1 cellular context compared by ENCODE assay signal in genomic region chr4:145481164-145481941, GRCh38.
TF ChIP-seq lines count a peak whose summit lies in the region.

Gene SMAD1, plus strand, starts transcription at chr4:145481853. Its CDS starts 32,761 bp downstream, at chr4:145514614.

TF ChIP-seq in HepG2, 621 proteins besides CTCF, POLR2A, EP300 and RAD21 (continued from another document and continues in another):
- no peak for TF ChIP-seq CHD2 (IDR thresholded peaks at IDR 0.05; ENCODE audit: low read depth, low read length)
- TF ChIP-seq SCMH1 (CRISPR knock-in tag; IDR thresholded peaks at IDR 0.05; ENCODE audit: borderline replicate concordance), result no peak
- no peak for TF ChIP-seq FLYWCH1 (CRISPR knock-in tag; IDR thresholded peaks at IDR 0.05)
- no peak for TF ChIP-seq PRDM4 (CRISPR knock-in tag; IDR thresholded peaks at IDR 0.05; ENCODE audit: borderline replicate concordance)
- TF ChIP-seq ZBTB3 (CRISPR knock-in tag; IDR thresholded peaks at IDR 0.05; ENCODE audit: borderline replicate concordance, low read depth), result no peak
- no peak for TF ChIP-seq ZSCAN30 (CRISPR knock-in tag; IDR thresholded peaks at IDR 0.05)
- TF ChIP-seq, protein P1, sequence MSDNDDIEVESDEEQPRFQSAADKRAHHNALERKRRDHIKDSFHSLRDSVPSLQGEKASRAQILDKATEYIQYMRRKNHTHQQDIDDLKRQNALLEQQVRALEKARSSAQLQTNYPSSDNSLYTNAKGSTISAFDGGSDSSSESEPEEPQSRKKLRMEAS (IDR thresholded peaks at IDR 0.05), result peak; percentile 42; the same call in 1 of the 2 replicates
- TF ChIP-seq SRF (IDR thresholded peaks at IDR 0.05; ENCODE audit: low read depth, low read length), result no peak
- no peak for TF ChIP-seq TCF7 (IDR thresholded peaks at IDR 0.05; ENCODE audit: low read depth)
- no peak for TF ChIP-seq TRAFD1 (CRISPR knock-in tag; IDR thresholded peaks at IDR 0.05; ENCODE audit: borderline replicate concordance)
- no peak for TF ChIP-seq ZNF569 (CRISPR knock-in tag; IDR thresholded peaks at IDR 0.05; ENCODE audit: borderline replicate concordance)
- no peak for TF ChIP-seq ZNF329 (CRISPR knock-in tag; IDR thresholded peaks at IDR 0.05; ENCODE audit: low read depth)
- peak; percentile 72; the same call in 1 of the 2 replicates for TF ChIP-seq ZNF7 (CRISPR knock-in tag; IDR thresholded peaks at IDR 0.05)
- TF ChIP-seq ZBTB20 (CRISPR knock-in tag; IDR thresholded peaks at IDR 0.05; ENCODE audit: borderline replicate concordance, low read depth), result no peak
- TF ChIP-seq ZNF747 (CRISPR knock-in tag; IDR thresholded peaks at IDR 0.05; ENCODE audit: borderline replicate concordance), result no peak
- TF ChIP-seq NR2F6 (IDR thresholded peaks at IDR 0.05), result no peak
- TF ChIP-seq NR2F6 (CRISPR knock-in tag; IDR thresholded peaks at IDR 0.05), result no peak
- TF ChIP-seq ZNF232 (CRISPR knock-in tag; IDR thresholded peaks at IDR 0.05; ENCODE audit: borderline replicate concordance), result no peak
- TF ChIP-seq ZSCAN20 (CRISPR knock-in tag; IDR thresholded peaks at IDR 0.05; ENCODE audit: borderline replicate concordance), result no peak
- TF ChIP-seq TRIM22 (IDR thresholded peaks at IDR 0.05), result no peak
- TF ChIP-seq ZNF12 (CRISPR knock-in tag; IDR thresholded peaks at IDR 0.05), result no peak
- TF ChIP-seq, protein P2, sequence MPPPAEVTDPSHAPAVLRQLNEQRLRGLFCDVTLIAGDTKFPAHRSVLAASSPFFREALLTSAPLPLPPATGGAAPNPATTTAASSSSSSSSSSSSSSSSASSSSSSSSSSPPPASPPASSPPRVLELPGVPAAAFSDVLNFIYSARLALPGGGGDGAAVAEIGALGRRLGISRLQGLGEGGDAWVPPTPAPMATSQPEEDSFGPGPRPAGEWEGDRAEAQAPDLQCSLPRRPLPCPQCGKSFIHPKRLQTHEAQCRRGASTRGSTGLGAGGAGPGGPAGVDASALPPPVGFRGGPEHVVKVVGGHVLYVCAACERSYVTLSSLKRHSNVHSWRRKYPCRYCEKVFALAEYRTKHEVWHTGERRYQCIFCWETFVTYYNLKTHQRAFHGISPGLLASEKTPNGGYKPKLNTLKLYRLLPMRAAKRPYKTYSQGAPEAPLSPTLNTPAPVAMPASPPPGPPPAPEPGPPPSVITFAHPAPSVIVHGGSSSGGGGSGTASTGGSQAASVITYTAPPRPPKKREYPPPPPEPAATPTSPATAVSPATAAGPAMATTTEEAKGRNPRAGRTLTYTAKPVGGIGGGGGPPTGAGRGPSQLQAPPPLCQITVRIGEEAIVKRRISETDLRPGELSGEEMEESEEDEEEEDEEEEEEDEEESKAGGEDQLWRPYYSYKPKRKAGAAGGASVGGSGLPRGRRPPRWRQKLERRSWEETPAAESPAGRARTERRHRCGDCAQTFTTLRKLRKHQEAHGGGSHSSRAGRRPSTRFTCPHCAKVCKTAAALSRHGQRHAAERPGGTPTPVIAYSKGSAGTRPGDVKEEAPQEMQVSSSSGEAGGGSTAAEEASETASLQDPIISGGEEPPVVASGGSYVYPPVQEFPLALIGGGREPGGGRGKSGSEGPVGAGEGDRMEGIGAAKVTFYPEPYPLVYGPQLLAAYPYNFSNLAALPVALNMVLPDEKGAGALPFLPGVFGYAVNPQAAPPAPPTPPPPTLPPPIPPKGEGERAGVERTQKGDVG (CRISPR knock-in tag; IDR thresholded peaks at IDR 0.05; ENCODE audit: borderline replicate concordance), result no peak
- no peak for TF ChIP-seq EEA1 (CRISPR knock-in tag; IDR thresholded peaks at IDR 0.05; ENCODE audit: borderline replicate concordance)
- TF ChIP-seq TMF1 (CRISPR knock-in tag; IDR thresholded peaks at IDR 0.05; ENCODE audit: low read depth), result no peak; the same call in 1 of the 2 replicates
- TF ChIP-seq, protein P3, sequence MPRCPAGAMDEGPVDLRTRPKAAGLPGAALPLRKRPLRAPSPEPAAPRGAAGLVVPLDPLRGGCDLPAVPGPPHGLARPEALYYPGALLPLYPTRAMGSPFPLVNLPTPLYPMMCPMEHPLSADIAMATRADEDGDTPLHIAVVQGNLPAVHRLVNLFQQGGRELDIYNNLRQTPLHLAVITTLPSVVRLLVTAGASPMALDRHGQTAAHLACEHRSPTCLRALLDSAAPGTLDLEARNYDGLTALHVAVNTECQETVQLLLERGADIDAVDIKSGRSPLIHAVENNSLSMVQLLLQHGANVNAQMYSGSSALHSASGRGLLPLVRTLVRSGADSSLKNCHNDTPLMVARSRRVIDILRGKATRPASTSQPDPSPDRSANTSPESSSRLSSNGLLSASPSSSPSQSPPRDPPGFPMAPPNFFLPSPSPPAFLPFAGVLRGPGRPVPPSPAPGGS (CRISPR knock-in tag; IDR thresholded peaks at IDR 0.05), result no peak
- no peak; the same call in 1 of the 2 replicates for TF ChIP-seq ZNF782 (CRISPR knock-in tag; IDR thresholded peaks at IDR 0.05; ENCODE audit: borderline replicate concordance)
- no peak for TF ChIP-seq ZNF570 (CRISPR knock-in tag; IDR thresholded peaks at IDR 0.05; ENCODE audit: borderline replicate concordance)
- TF ChIP-seq, protein P4, sequence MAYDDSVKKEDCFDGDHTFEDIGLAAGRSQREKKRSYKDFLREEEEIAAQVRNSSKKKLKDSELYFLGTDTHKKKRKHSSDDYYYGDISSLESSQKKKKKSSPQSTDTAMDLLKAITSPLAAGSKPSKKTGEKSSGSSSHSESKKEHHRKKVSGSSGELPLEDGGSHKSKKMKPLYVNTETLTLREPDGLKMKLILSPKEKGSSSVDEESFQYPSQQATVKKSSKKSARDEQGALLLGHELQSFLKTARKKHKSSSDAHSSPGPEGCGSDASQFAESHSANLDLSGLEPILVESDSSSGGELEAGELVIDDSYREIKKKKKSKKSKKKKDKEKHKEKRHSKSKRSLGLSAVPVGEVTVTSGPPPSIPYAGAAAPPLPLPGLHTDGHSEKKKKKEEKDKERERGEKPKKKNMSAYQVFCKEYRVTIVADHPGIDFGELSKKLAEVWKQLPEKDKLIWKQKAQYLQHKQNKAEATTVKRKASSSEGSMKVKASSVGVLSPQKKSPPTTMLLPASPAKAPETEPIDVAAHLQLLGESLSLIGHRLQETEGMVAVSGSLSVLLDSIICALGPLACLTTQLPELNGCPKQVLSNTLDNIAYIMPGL (CRISPR knock-in tag; IDR thresholded peaks at IDR 0.05; ENCODE audit: borderline replicate concordance in 1 of 2, low read depth in 1 of 2), result peak in 1 of 2 experiments; percentile 39; a peak in 2 of 4 replicates
- TF ChIP-seq MYPOP (CRISPR knock-in tag; IDR thresholded peaks at IDR 0.05), result no peak
- TF ChIP-seq ATF5 (CRISPR knock-in tag; IDR thresholded peaks at IDR 0.05; ENCODE audit: low read depth), result no peak
- TF ChIP-seq MBD4 (IDR thresholded peaks at IDR 0.05; ENCODE audit: borderline replicate concordance, low read length), result no peak
- TF ChIP-seq ZNF709 (CRISPR knock-in tag; IDR thresholded peaks at IDR 0.05), result no peak; the same call in 1 of the 2 replicates
- TF ChIP-seq GATAD2A (CRISPR knock-in tag; IDR thresholded peaks at IDR 0.05), result no peak
- no peak for TF ChIP-seq BRCA1 (CRISPR knock-in tag; IDR thresholded peaks at IDR 0.05)
- TF ChIP-seq, protein P5, sequence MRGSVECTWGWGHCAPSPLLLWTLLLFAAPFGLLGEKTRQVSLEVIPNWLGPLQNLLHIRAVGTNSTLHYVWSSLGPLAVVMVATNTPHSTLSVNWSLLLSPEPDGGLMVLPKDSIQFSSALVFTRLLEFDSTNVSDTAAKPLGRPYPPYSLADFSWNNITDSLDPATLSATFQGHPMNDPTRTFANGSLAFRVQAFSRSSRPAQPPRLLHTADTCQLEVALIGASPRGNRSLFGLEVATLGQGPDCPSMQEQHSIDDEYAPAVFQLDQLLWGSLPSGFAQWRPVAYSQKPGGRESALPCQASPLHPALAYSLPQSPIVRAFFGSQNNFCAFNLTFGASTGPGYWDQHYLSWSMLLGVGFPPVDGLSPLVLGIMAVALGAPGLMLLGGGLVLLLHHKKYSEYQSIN (CRISPR knock-in tag; IDR thresholded peaks at IDR 0.05; ENCODE audit: borderline replicate concordance), result no peak
- TF ChIP-seq ARID2 (CRISPR knock-in tag; IDR thresholded peaks at IDR 0.05; ENCODE audit: borderline replicate concordance), result no peak
- TF ChIP-seq CHCHD3 (CRISPR knock-in tag; IDR thresholded peaks at IDR 0.05), result no peak
- no peak for TF ChIP-seq GABPA (IDR thresholded peaks at IDR 0.05; ENCODE audit: low read depth, low read length)
- no peak for TF ChIP-seq GABPA (CRISPR knock-in tag; IDR thresholded peaks at IDR 0.05; ENCODE audit: low read depth)
- TF ChIP-seq, protein P6, sequence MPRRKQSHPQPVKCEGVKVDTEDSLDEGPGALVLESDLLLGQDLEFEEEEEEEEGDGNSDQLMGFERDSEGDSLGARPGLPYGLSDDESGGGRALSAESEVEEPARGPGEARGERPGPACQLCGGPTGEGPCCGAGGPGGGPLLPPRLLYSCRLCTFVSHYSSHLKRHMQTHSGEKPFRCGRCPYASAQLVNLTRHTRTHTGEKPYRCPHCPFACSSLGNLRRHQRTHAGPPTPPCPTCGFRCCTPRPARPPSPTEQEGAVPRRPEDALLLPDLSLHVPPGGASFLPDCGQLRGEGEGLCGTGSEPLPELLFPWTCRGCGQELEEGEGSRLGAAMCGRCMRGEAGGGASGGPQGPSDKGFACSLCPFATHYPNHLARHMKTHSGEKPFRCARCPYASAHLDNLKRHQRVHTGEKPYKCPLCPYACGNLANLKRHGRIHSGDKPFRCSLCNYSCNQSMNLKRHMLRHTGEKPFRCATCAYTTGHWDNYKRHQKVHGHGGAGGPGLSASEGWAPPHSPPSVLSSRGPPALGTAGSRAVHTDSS (CRISPR knock-in tag; conservative IDR thresholded peaks at IDR 0.05), result no peak
- no peak for TF ChIP-seq ZNF720 (CRISPR knock-in tag; IDR thresholded peaks at IDR 0.05)
- TF ChIP-seq TAF15 (IDR thresholded peaks at IDR 0.05; ENCODE audit: low read depth, low read length, poor library complexity, severe bottlenecking), result no peak
- no peak for TF ChIP-seq DZIP1 (CRISPR knock-in tag; IDR thresholded peaks at IDR 0.05)
